ENCODE assay signal across 25 cellular contexts in genomic region chrX:28124416-28124815, GRCh38.
A peak's percentile ranks its signal among the peaks of the same experiment; 100 is the strongest.
DNase-seq lines count a peak whose midpoint lies in the region; ATAC-seq, FAIRE-seq and TF ChIP-seq lines count a peak whose summit lies in the region.
"Had no signal": no experiment of that assay in that cellular context is flagged by ENCODE, and none has a peak within 500 bp of the region (broad histone marks: within the 10 kb centered on the region; RNA-seq: fewer than 3 reads in every experiment).

No MANE protein-coding gene starts in this region.

- H3K27ac ChIP-seq in mammary epithelial cell (ENCODE audit: insufficient read depth, low read depth, low read length) (no peak overlapping the region), endothelial cell of umbilical vein (ENCODE audit: insufficient read depth, low read depth, low read length) (no peak overlapping the region)
- H3K27ac ChIP-seq: 22Rv1; BLaER1 treated with 17β-estradiol and CSF1 and Interleukin-3, amounts not matched to agents 10 nM and 100 nM; SJSA1 had no signal

- no peaks in the 10 kb centered on the region for H3K36me3 ChIP-seq in mammary epithelial cell (ENCODE audit: insufficient read depth, low read length)
- H3K36me3 ChIP-seq in endothelial cell of umbilical vein (ENCODE audit: control insufficient read depth in 2 of 2, extremely low read depth in 1 of 2, insufficient read depth in 2 of 2, low read length in 2 of 2), result no peaks in the 10 kb centered on the region
- H3K36me3 ChIP-seq: BLaER1 treated with 17β-estradiol and CSF1 and Interleukin-3, amounts not matched to agents 10 nM and 100 nM; SJSA1 had no signal

- peaks cover 5% of the 10 kb centered on the region for H3K36me3 Mint-ChIP-seq in MCF 10A (ENCODE audit: insufficient read depth, unreplicated experiment)
- H3K36me3 Mint-ChIP-seq: CD4-positive, alpha-beta memory T cell; IgD-negative memory B cell had no signal

- DNase-seq in mammary epithelial cell, result no peak
- DNase-seq in MCF 10A (ENCODE audit: unreplicated experiment), result no peak
- DNase-seq in endothelial cell of umbilical vein (ENCODE audit: low read depth, low spot score), result no peak
- DNase-seq in left kidney (ENCODE audit: low read depth, low spot score), result peak; percentile 31
- no peak for DNase-seq in HCEC 1CT
- no peak for DNase-seq in NOMO-1 (lab: John Stamatoyannopoulos, UW; ENCODE audit: unreplicated experiment in 2 of 2)
- no peak for DNase-seq in SKM-1 treated with dmso at 0.1 percent for 144 hours (lab: John Stamatoyannopoulos, UW; ENCODE audit: unreplicated experiment)
- DNase-seq: ACHN; Calu3; CD4-positive, alpha-beta memory T cell; DMS153; GDM1; MV-4-11; NCI-H187; NCI-H446 treated with DMSO at 0.1 percent for 48 hours; NK-92 treated with Interleukin-12 subunit alpha and Interleukin-12 subunit beta, amount 100 ng/mL, for 24 hours had no signal

- POLR2A ChIA-PET in MCF 10A (lab: Yijun Ruan, JAX), result no interaction called here
- POLR2A ChIA-PET in endothelial cell of umbilical vein (lab: Charles Lee), result no interaction called here

- H3K9ac ChIP-seq in mammary epithelial cell (ENCODE audit: insufficient read depth, low read length), result no peak overlapping the region
- H3K9ac ChIP-seq in endothelial cell of umbilical vein (replicated peaks; ENCODE audit: extremely low read depth, insufficient read depth, low read length), result no peak overlapping the region
- H3K9ac ChIP-seq: BLaER1 treated with 17β-estradiol and CSF1 and Interleukin-3, amounts not matched to agents 10 nM and 100 nM had no signal

- ATAC-seq in HG03159 (IDR thresholded peaks at IDR 0.05; ENCODE audit: unreplicated experiment), result no peak
- ATAC-seq: GM23338, HCT116, Right ventricle myocardium inferior had no signal

- peaks cover 8% of the 10 kb centered on the region for H3K4me1 Mint-ChIP-seq in MCF 10A (ENCODE audit: insufficient read depth, unreplicated experiment)
- H3K4me1 Mint-ChIP-seq: CD4-positive, alpha-beta memory T cell; IgD-negative memory B cell had no signal

- dilution Hi-C loops in mammary epithelial cell (cut with HindIII; ENCODE audit: low sequenced_read_pairs), result no loop called here
- dilution Hi-C loops in endothelial cell of umbilical vein (cut with MboI; ENCODE audit: extremely low pct_ligation_motif_present, low sequenced_read_pairs), result no loop called here

- in situ Hi-C loops in mammary epithelial cell (cut with MboI; ENCODE audit: low sequenced_read_pairs in 2 of 2), result no loop called here

- TF ChIP-seq CTCF in mammary epithelial cell (conservative IDR thresholded peaks at IDR 0.05 in 1 of 2, IDR thresholded peaks at IDR 0.05 in 1 of 2; ENCODE audit: extremely low read depth in 1 of 2, insufficient read depth in 1 of 2, low read depth in 1 of 2, low read length in 2 of 2) (no peak), MCF 10A (IDR thresholded peaks at IDR 0.05; ENCODE audit: unreplicated experiment) (no peak), endothelial cell of umbilical vein (IDR thresholded peaks at IDR 0.05; ENCODE audit: extremely low read depth in 1 of 2, insufficient read depth in 1 of 2, low read depth in 1 of 2, low read length in 2 of 2) (no peak)

- H3K4me1 ChIP-seq in mammary epithelial cell (ENCODE audit: insufficient read depth, low read length) (peaks cover 14% of the 10 kb centered on the region), endothelial cell of umbilical vein (ENCODE audit: control insufficient read depth, extremely low read depth, insufficient read depth, low read length) (peaks cover 14% of the 10 kb centered on the region)
- H3K4me1 ChIP-seq: SJSA1 had no signal

- H2AFZ ChIP-seq in mammary epithelial cell (ENCODE audit: low read depth, low read length) (peak overlapping the region; percentile 39), endothelial cell of umbilical vein (ENCODE audit: low read depth, low read length) (peak overlapping the region; percentile 16)
- H2AFZ ChIP-seq: GM23338 had no signal

- no peak overlapping the region for H3K27ac Mint-ChIP-seq in MCF 10A (ENCODE audit: low read depth, unreplicated experiment)
- H3K27ac Mint-ChIP-seq: CD4-positive, alpha-beta memory T cell; GM23338; IgD-negative memory B cell had no signal

- no peaks in the 10 kb centered on the region for H3K79me2 ChIP-seq in mammary epithelial cell (ENCODE audit: insufficient read depth, low read length)
- H3K79me2 ChIP-seq in endothelial cell of umbilical vein (ENCODE audit: control insufficient read depth, insufficient read depth, low read length), result no peaks in the 10 kb centered on the region

- TF ChIP-seq POLR2A in endothelial cell of umbilical vein (IDR thresholded peaks at IDR 0.05; ENCODE audit: low read depth, low read length), result no peak

- H3K27me3 ChIP-seq in mammary epithelial cell (ENCODE audit: insufficient read depth, low read length), result no peaks in the 10 kb centered on the region
- H3K27me3 ChIP-seq in endothelial cell of umbilical vein (ENCODE audit: control insufficient read depth in 2 of 2, insufficient read depth in 2 of 2, low read length in 2 of 2), result no peaks in the 10 kb centered on the region
- H3K27me3 ChIP-seq: SJSA1 had no signal

- H3K9me3 Mint-ChIP-seq in MCF 10A (ENCODE audit: unreplicated experiment), result peaks cover 3% of the 10 kb centered on the region
- H3K9me3 Mint-ChIP-seq: GM23338 had no signal

- CTCF ChIA-PET in mammary epithelial cell (lab: Charles Lee; ENCODE audit: low non-redundant PET) (no interaction called here), MCF 10A (lab: Yijun Ruan, JAX) (no interaction called here), endothelial cell of umbilical vein (lab: Charles Lee) (interaction anchor here (1.1 kb wide), 1 partner anchor 16 kb away, joined by 3 read pairs; no protein-coding TSS in a partner anchor)

- 79% methylated on average over 2 of the region's 2 CpGs for WGBS in mammary epithelial cell (ENCODE audit: low coverage, missing lambda C conversion rate)

- no peak overlapping the region for H3K4me3 Mint-ChIP-seq in MCF 10A (ENCODE audit: unreplicated experiment)
- H3K4me3 Mint-ChIP-seq: CD4-positive, alpha-beta memory T cell; GM23338; IgD-negative memory B cell had no signal

- peak; percentile 63 for FAIRE-seq in endothelial cell of umbilical vein (lab: Jason Lieb, UNC)
- FAIRE-seq: GM18507 had no signal

- H3K9me3 ChIP-seq in mammary epithelial cell (replicated peaks; ENCODE audit: insufficient read depth, low read length) (no peaks in the 10 kb centered on the region), endothelial cell of umbilical vein (replicated peaks; ENCODE audit: control insufficient read depth, insufficient read depth, low read length) (no peaks in the 10 kb centered on the region)
- H3K9me3 ChIP-seq: SJSA1 had no signal

- no peaks in the 10 kb centered on the region for H4K20me1 ChIP-seq in mammary epithelial cell (ENCODE audit: insufficient read depth, low read length)
- no peaks in the 10 kb centered on the region for H4K20me1 ChIP-seq in endothelial cell of umbilical vein (replicated peaks; ENCODE audit: control insufficient read depth, extremely low read depth, insufficient read depth, low read length)
- H4K20me1 ChIP-seq: BLaER1 treated with 17β-estradiol and CSF1 and Interleukin-3, amounts not matched to agents 10 nM and 100 nM had no signal

- BruUV-seq in mammary epithelial cell (replicated peaks; lab: Mats Ljungman, UMichigan) (no TSS peak), MCF 10A (replicated peaks; lab: Mats Ljungman, UMichigan) (no TSS peak), endothelial cell of umbilical vein (replicated peaks; lab: Mats Ljungman, UMichigan) (no TSS peak)

- no peaks in the 10 kb centered on the region for H3K27me3 Mint-ChIP-seq in MCF 10A (ENCODE audit: insufficient read depth, unreplicated experiment)
- H3K27me3 Mint-ChIP-seq: CD4-positive, alpha-beta memory T cell; IgD-negative memory B cell had no signal

- no peak overlapping the region for H3K4me2 ChIP-seq in mammary epithelial cell (ENCODE audit: insufficient read depth, low read depth, low read length)
- H3K4me2 ChIP-seq in endothelial cell of umbilical vein (ENCODE audit: insufficient read depth, low read length), result peak overlapping the region; percentile 16
- H3K4me2 ChIP-seq: GM23338 had no signal

- H3K9me1 ChIP-seq in endothelial cell of umbilical vein (replicated peaks; ENCODE audit: control insufficient read depth, extremely low read depth, insufficient read depth, low read length), result no peaks in the 10 kb centered on the region

- intact Hi-C loops in mammary epithelial cell (cut with micrococcal nuclease) (loop anchor here (10.0 kb wide), 1 partner anchor 210 kb away; no protein-coding TSS in a partner anchor), MCF 10A (cut with micrococcal nuclease) (no loop called here), endothelial cell of umbilical vein (cut with micrococcal nuclease) (no loop called here)

- H3K4me3 ChIP-seq in mammary epithelial cell (replicated peaks in 1 of 3; ENCODE audit: insufficient read depth in 1 of 3, low read depth in 2 of 3, low read length in 3 of 3), result no peak overlapping the region
- H3K4me3 ChIP-seq in endothelial cell of umbilical vein (replicated peaks in 1 of 3; ENCODE audit: insufficient read depth in 1 of 3, low read depth in 1 of 3, low read length in 3 of 3), result no peak overlapping the region
- H3K4me3 ChIP-seq: BLaER1 treated with 17β-estradiol and CSF1 and Interleukin-3, amounts not matched to agents 10 nM and 100 nM; GM23338; SJSA1 had no signal

TF ChIP-seq in endothelial cell of umbilical vein, 7 proteins besides CTCF, POLR2A, EP300 and RAD21:
- TF ChIP-seq POLR2AphosphoS5 (IDR thresholded peaks at IDR 0.05; ENCODE audit: insufficient read depth, low read depth, low read length), result no peak
- no peak for TF ChIP-seq FOS (IDR thresholded peaks at IDR 0.05; ENCODE audit: borderline replicate concordance, insufficient read depth, low read length)
- no peak for TF ChIP-seq GATA2 (IDR thresholded peaks at IDR 0.05; ENCODE audit: insufficient read depth, insufficient read length, low read depth, low read length)
- no peak for TF ChIP-seq MAX (IDR thresholded peaks at IDR 0.05; ENCODE audit: insufficient read depth, insufficient read length)
- no peak for TF ChIP-seq MYC (IDR thresholded peaks at IDR 0.05; ENCODE audit: low read depth, low read length)
- TF ChIP-seq JUN (IDR thresholded peaks at IDR 0.05; ENCODE audit: borderline replicate concordance, insufficient read depth, insufficient read length, low read depth), result no peak
- no peak for TF ChIP-seq EZH2 (IDR thresholded peaks at IDR 0.05; ENCODE audit: borderline replicate concordance, low read depth, low read length, severe bottlenecking)
